In the genomic region with DNA sequence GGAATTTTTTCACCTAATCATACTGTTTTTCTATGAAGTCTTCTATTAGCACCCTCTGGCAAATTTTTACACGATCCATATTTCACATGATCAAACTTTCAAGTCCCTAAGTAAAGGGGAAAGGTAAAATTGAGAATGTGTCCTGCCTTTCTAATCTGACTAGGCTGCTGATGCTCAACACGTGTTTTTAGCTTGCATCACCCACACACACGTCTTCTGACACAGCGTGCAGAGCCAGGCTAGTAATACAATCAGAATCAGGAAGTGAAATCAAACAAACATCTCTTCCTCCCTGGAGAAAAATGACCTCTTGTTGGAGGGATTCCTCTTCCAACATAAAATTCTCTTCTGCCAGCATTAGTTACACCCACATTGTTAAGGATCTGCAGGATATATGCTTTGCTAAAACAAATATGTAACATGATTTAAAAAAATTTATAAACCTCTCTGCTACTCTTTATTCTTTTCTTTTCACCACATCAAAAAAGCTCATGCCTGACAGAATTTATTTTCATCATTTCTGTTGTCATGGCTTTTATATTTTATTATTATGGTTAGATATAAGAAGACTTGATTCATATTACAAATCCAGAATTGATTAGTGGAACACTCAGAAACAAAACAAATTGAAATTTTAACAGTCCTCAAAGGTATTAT, we compare ENCODE assay signal across 8 cellular contexts.
DNase-seq lines count a peak whose midpoint lies in the region; ATAC-seq and TF ChIP-seq lines count a peak whose summit lies in the region.

No MANE protein-coding gene starts in this region.

- intact Hi-C loops in prostate gland (cut with DNase I) = loop anchor here (10.0 kb wide), 1 partner anchor 230 kb away; no protein-coding TSS in a partner anchor

- H3K36me3 ChIP-seq in prostate gland = no peaks in the 10 kb centered on the region

- TF ChIP-seq CTCF in fibroblast of pulmonary artery (IDR thresholded peaks at IDR 0.05; ENCODE audit: low read length, missing control alignments) (no peak), prostate gland (IDR thresholded peaks at IDR 0.05) (no peak)

- ATAC-seq in GM19395 (IDR thresholded peaks at IDR 0.05; ENCODE audit: unreplicated experiment) = no peak

- in situ Hi-C loops in KBM-7 (cut with MboI; ENCODE audit: low pct_unique_long_range_greater_than_20kb, low sequenced_read_pairs) = no loop called here

- no peaks in the 10 kb centered on the region for H3K4me1 ChIP-seq in prostate gland (replicated peaks)

- H3K27ac ChIP-seq in prostate gland = peak overlapping the region in 1 of 2 donors; percentile 25

- no peak for TF ChIP-seq POLR2A in prostate gland (IDR thresholded peaks at IDR 0.05)

- no peak overlapping the region for H3K4me3 ChIP-seq in fibroblast of pulmonary artery (replicated peaks; ENCODE audit: low read depth, low read length)
- no peak overlapping the region for H3K4me3 ChIP-seq in prostate gland

- peak; percentile 20 for DNase-seq in activated T-cell treated with anti-CD3 and anti-CD28 coated beads for 24 hours (ENCODE audit: low read depth)
- no peak for DNase-seq in activated T-cell treated with anti-CD3 and anti-CD28 coated beads for 4 hours
- DNase-seq in KBM-7 = peak; percentile 67
- DNase-seq in activated CD4-positive, alpha-beta T cell treated with anti-CD3 and anti-CD28 coated beads for 48 hours = peak; percentile 57
- peak; percentile 94 for DNase-seq in fibroblast of pulmonary artery (ENCODE audit: low read depth)
- DNase-seq in prostate gland (ENCODE audit: low spot score) = peak; percentile 49
- DNase-seq in putamen (ENCODE audit: low spot score) = no peak

- 7% methylated on average over 4 of the region's 4 CpGs for WGBS in prostate gland

- H3K9me3 ChIP-seq in prostate gland = no peaks in the 10 kb centered on the region

- no peaks in the 10 kb centered on the region for H3K27me3 ChIP-seq in prostate gland (replicated peaks; ENCODE audit: insufficient read depth)

Comparison
In these comparisons a context has a peak if more than half of its experiments do, and no peak if none do; other contexts are left out.
1. DNase-seq: peak in activated T-cell treated with anti-CD3 and anti-CD28 coated beads for 24 hours (single experiment), KBM-7 (single experiment), activated CD4-positive, alpha-beta T cell treated with anti-CD3 and anti-CD28 coated beads for 48 hours (single experiment), fibroblast of pulmonary artery (single experiment) and prostate gland (single experiment); none in activated T-cell treated with anti-CD3 and anti-CD28 coated beads for 4 hours (single experiment) and putamen (single experiment).